17 cellular contexts compared by ENCODE assay signal in the genomic region with DNA sequence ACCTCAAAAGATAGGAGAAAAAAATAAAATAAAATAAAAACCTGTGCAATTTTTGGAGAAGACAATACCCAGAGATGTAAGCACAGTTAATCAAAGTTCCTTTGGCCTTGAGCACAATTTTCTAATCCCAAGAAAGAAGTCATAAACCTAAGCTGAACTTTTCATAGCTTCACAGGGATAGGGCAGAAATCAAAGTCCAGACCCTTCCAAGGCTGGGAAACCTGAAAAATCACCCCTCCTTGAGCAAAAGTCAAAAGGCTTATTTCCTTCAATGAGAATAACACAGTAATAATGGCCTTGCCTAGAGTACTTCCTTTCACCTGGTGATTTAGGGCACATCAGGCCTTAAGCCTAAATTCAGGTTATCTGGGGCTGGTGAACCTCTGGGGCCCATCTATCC.
A peak's percentile ranks its signal among the peaks of the same experiment; 100 is the strongest.
DNase-seq lines count a peak whose midpoint lies in the region; ATAC-seq and TF ChIP-seq lines count a peak whose summit lies in the region.
"Had no signal": no experiment of that assay in that cellular context is flagged by ENCODE, and none has a peak within 500 bp of the region (broad histone marks: within the 10 kb centered on the region; RNA-seq: fewer than 3 reads in every experiment).

No MANE protein-coding gene starts in this region.

- H3K9me3 Mint-ChIP-seq in GM23338 (0 out of 3 replicates have a peak, but pooled peaks cover 2% of the 10 kb centered on the region), neural crest cell (peaks cover 6% of the 10 kb centered on the region)
- H3K9me3 Mint-ChIP-seq in activated T-cell treated with anti-CD3 and anti-CD28 coated beads, Interleukin-2, amount 50 U/mL, for 72 hours, result peaks cover 3 to 4% of the 10 kb centered on the region in 2 donors

- H4K20me1 ChIP-seq in GM23338 (replicated peaks; ENCODE audit: insufficient read depth), result no peaks in the 10 kb centered on the region

- H3F3A ChIP-seq in GM23338 (replicated peaks; ENCODE audit: low read depth), result no peaks in the 10 kb centered on the region

- DNase-seq in GM23338 (ENCODE audit: low spot score) (no peak), left colon (no peak), neural crest cell (ENCODE audit: low read depth, low spot score) (no peak), esophagus muscularis mucosa (ENCODE audit: extremely low spot score) (no peak)
- no peak for DNase-seq in activated T-cell treated with anti-CD3 and anti-CD28 coated beads, Interleukin-2, amount 50 U/mL, for 72 hours
- DNase-seq: 8988T; BE2C; C1 segment of cervical spinal cord; Calu3; CD4-positive, alpha-beta memory T cell; COR-L47; DMS153; DND-41; H9 had no signal

- no peaks in the 10 kb centered on the region for H3K79me2 ChIP-seq in GM23338 (replicated peaks; ENCODE audit: insufficient read depth)

- H3K27ac ChIP-seq in GM23338 (ENCODE audit: low read depth) (no peak overlapping the region), esophagus muscularis mucosa (replicated peaks in 1 of 4) (no peak overlapping the region)
- H3K27ac ChIP-seq: A549 had no signal

- no peak for TF ChIP-seq EP300 in esophagus muscularis mucosa (IDR thresholded peaks at IDR 0.05)

- H3K4me3 Mint-ChIP-seq in GM23338, result no peak overlapping the region
- H3K4me3 Mint-ChIP-seq in neural crest cell, result no peak overlapping the region
- no peak overlapping the region for H3K4me3 Mint-ChIP-seq in activated T-cell treated with anti-CD3 and anti-CD28 coated beads, Interleukin-2, amount 50 U/mL, for 72 hours
- H3K4me3 Mint-ChIP-seq: CD4-positive, alpha-beta memory T cell; H9 had no signal

- no peaks in the 10 kb centered on the region for H3K9me3 ChIP-seq in esophagus muscularis mucosa
- H3K9me3 ChIP-seq: A549, BE2C had no signal

- H3K27me3 Mint-ChIP-seq in GM23338 (ENCODE audit: insufficient read depth, low read depth, poor library complexity), result peaks cover 4% of the 10 kb centered on the region
- no peaks in the 10 kb centered on the region for H3K27me3 Mint-ChIP-seq in neural crest cell (ENCODE audit: low read depth)
- H3K27me3 Mint-ChIP-seq in activated T-cell treated with anti-CD3 and anti-CD28 coated beads, Interleukin-2, amount 50 U/mL, for 72 hours (ENCODE audit: low read depth), result no peaks in the 10 kb centered on the region
- H3K27me3 Mint-ChIP-seq: CD4-positive, alpha-beta memory T cell had no signal

- H3K27ac Mint-ChIP-seq in GM23338 (no peak overlapping the region), neural crest cell (ENCODE audit: unreplicated experiment) (peak overlapping the region; percentile 39)
- H3K27ac Mint-ChIP-seq in activated T-cell treated with anti-CD3 and anti-CD28 coated beads, Interleukin-2, amount 50 U/mL, for 72 hours, result no peak overlapping the region
- H3K27ac Mint-ChIP-seq: CD4-positive, alpha-beta memory T cell had no signal

- no peak overlapping the region for H3K4me2 ChIP-seq in GM23338
- H3K4me2 ChIP-seq: A549 had no signal

- H3K4me1 Mint-ChIP-seq in GM23338 (peaks cover 12% of the 10 kb centered on the region), neural crest cell (peaks cover 12% of the 10 kb centered on the region)
- no peaks in the 10 kb centered on the region for H3K4me1 Mint-ChIP-seq in activated T-cell treated with anti-CD3 and anti-CD28 coated beads, Interleukin-2, amount 50 U/mL, for 72 hours (ENCODE audit: low read depth)
- H3K4me1 Mint-ChIP-seq: CD4-positive, alpha-beta memory T cell had no signal

- H3K4me1 ChIP-seq in GM23338 (ENCODE audit: insufficient read depth) (peaks cover 2% of the 10 kb centered on the region; the same call in 1 of the 2 replicates), esophagus muscularis mucosa (no peaks in the 10 kb centered on the region)
- H3K4me1 ChIP-seq: BE2C had no signal

- H3K27me3 ChIP-seq in GM23338 (ENCODE audit: insufficient read depth), result no peaks in the 10 kb centered on the region
- H3K27me3 ChIP-seq in esophagus muscularis mucosa, result no peaks in the 10 kb centered on the region
- H3K27me3 ChIP-seq: BE2C had no signal

- intact Hi-C loops in left colon (cut with DNase I, micrococcal nuclease), result no loop called here
- intact Hi-C loops in esophagus muscularis mucosa (cut with DNase I), result no loop called here

- peaks cover 9% of the 10 kb centered on the region for H3K9me2 ChIP-seq in GM23338 (ENCODE audit: insufficient read depth)

- TF ChIP-seq CTCF in GM23338 (conservative IDR thresholded peaks at IDR 0.05; ENCODE audit: low read depth in 2 of 2), result no peak
- TF ChIP-seq CTCF in neural crest cell (conservative IDR thresholded peaks at IDR 0.05), result no peak
- no peak for TF ChIP-seq CTCF in esophagus muscularis mucosa (IDR thresholded peaks at IDR 0.05)

- 0 out of 2 replicates have a peak overlapping the region, but pooled peaks have one; percentile 19 for H2AFZ ChIP-seq in GM23338

- TF ChIP-seq POLR2A in esophagus muscularis mucosa (IDR thresholded peaks at IDR 0.05; ENCODE audit: low read depth), result no peak

- H3K36me3 ChIP-seq in GM23338 (ENCODE audit: insufficient read depth) (no peaks in the 10 kb centered on the region), esophagus muscularis mucosa (no peaks in the 10 kb centered on the region)
- H3K36me3 ChIP-seq: BE2C had no signal

- H3K36me3 Mint-ChIP-seq in GM23338 (ENCODE audit: low read depth), result peaks cover 10% of the 10 kb centered on the region
- H3K36me3 Mint-ChIP-seq in neural crest cell (ENCODE audit: low read depth), result no peaks in the 10 kb centered on the region
- peaks cover 0 to 1% of the 10 kb centered on the region in 2 donors for H3K36me3 Mint-ChIP-seq in activated T-cell treated with anti-CD3 and anti-CD28 coated beads, Interleukin-2, amount 50 U/mL, for 72 hours (ENCODE audit: insufficient read depth in 2 of 2)
- H3K36me3 Mint-ChIP-seq: CD4-positive, alpha-beta memory T cell had no signal

- no peak for ATAC-seq in GM23338
- ATAC-seq in left colon, result peak; percentile 84
- ATAC-seq in activated T-cell treated with anti-CD3 and anti-CD28 coated beads, Interleukin-2, amount 50 U/mL, for 72 hours (replicated peaks in 1 of 2), result no peak
- ATAC-seq in HG03039 (IDR thresholded peaks at IDR 0.05; ENCODE audit: unreplicated experiment), result no peak
- ATAC-seq: A549, HCT116 had no signal

- H3K4me3 ChIP-seq in GM23338 (no peak overlapping the region), esophagus muscularis mucosa (no peak overlapping the region)
- H3K4me3 ChIP-seq: A549 had no signal

TF ChIP-seq in GM23338, 12 proteins besides CTCF, POLR2A, EP300 and RAD21 (continues in another document):
- TF ChIP-seq ZNF114 (CRISPR knock-in tag; IDR thresholded peaks at IDR 0.05), result no peak
- TF ChIP-seq, protein P1, sequence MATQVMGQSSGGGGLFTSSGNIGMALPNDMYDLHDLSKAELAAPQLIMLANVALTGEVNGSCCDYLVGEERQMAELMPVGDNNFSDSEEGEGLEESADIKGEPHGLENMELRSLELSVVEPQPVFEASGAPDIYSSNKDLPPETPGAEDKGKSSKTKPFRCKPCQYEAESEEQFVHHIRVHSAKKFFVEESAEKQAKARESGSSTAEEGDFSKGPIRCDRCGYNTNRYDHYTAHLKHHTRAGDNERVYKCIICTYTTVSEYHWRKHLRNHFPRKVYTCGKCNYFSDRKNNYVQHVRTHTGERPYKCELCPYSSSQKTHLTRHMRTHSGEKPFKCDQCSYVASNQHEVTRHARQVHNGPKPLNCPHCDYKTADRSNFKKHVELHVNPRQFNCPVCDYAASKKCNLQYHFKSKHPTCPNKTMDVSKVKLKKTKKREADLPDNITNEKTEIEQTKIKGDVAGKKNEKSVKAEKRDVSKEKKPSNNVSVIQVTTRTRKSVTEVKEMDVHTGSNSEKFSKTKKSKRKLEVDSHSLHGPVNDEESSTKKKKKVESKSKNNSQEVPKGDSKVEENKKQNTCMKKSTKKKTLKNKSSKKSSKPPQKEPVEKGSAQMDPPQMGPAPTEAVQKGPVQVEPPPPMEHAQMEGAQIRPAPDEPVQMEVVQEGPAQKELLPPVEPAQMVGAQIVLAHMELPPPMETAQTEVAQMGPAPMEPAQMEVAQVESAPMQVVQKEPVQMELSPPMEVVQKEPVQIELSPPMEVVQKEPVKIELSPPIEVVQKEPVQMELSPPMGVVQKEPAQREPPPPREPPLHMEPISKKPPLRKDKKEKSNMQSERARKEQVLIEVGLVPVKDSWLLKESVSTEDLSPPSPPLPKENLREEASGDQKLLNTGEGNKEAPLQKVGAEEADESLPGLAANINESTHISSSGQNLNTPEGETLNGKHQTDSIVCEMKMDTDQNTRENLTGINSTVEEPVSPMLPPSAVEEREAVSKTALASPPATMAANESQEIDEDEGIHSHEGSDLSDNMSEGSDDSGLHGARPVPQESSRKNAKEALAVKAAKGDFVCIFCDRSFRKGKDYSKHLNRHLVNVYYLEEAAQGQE (IDR thresholded peaks at IDR 0.05; ENCODE audit: unreplicated experiment), result no peak
- TF ChIP-seq NANOG (IDR thresholded peaks at IDR 0.05; ENCODE audit: borderline replicate concordance), result no peak
- TF ChIP-seq, protein P2, sequence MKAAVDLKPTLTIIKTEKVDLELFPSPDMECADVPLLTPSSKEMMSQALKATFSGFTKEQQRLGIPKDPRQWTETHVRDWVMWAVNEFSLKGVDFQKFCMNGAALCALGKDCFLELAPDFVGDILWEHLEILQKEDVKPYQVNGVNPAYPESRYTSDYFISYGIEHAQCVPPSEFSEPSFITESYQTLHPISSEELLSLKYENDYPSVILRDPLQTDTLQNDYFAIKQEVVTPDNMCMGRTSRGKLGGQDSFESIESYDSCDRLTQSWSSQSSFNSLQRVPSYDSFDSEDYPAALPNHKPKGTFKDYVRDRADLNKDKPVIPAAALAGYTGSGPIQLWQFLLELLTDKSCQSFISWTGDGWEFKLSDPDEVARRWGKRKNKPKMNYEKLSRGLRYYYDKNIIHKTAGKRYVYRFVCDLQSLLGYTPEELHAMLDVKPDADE (IDR thresholded peaks at IDR 0.05), result no peak
- TF ChIP-seq CREB1 (CRISPR knock-in tag; IDR thresholded peaks at IDR 0.05; ENCODE audit: low read depth), result no peak
- TF ChIP-seq JUNB (IDR thresholded peaks at IDR 0.05; ENCODE audit: unreplicated experiment), result no peak
- TF ChIP-seq EZH2 (IDR thresholded peaks at IDR 0.05; ENCODE audit: low read depth, unreplicated experiment), result no peak
- no peak for TF ChIP-seq STAT1 (IDR thresholded peaks at IDR 0.05; ENCODE audit: unreplicated experiment)
- TF ChIP-seq EZH2phosphoT487 (IDR thresholded peaks at IDR 0.05; ENCODE audit: unreplicated experiment), result no peak
- TF ChIP-seq ZNF331 (CRISPR knock-in tag; IDR thresholded peaks at IDR 0.05; ENCODE audit: low read depth), result no peak
- TF ChIP-seq POLR2AphosphoS5 (IDR thresholded peaks at IDR 0.05; ENCODE audit: low read depth), result no peak
